8 cellular contexts compared by ENCODE assay signal in genomic region chr1:156740679-156741612, GRCh38. TPM values are rescaled to one million over a fixed set of nuclear protein-coding genes. Genes with fewer than 3 reads are reported as not detected.
DNase-seq lines count a peak whose midpoint lies in the region; ATAC-seq lines count a peak whose summit lies in the region.

Gene MRPL24, minus strand, starts transcription at chr1:156741088. Its CDS starts 2,384 bp downstream, at chr1:156738704.

- H3K27ac ChIP-seq in effector memory CD4-positive, alpha-beta T cell (ENCODE audit: insufficient read depth, low read length, poor library complexity, severe bottlenecking) = peak within 1 kb of the TSS; percentile 74

- peak; percentile 77 for ATAC-seq in GM21360 (IDR thresholded peaks at IDR 0.05; ENCODE audit: unreplicated experiment)

- no peaks in the 10 kb centered on the region for H3K9me3 ChIP-seq in effector memory CD4-positive, alpha-beta T cell (ENCODE audit: control insufficient read depth, low read length)

- peaks cover 47% of the 10 kb centered on the region for H3K36me3 ChIP-seq in effector memory CD4-positive, alpha-beta T cell (ENCODE audit: control insufficient read depth, insufficient read depth, low read length)

- peaks cover 17% of the 10 kb centered on the region for H3K4me1 ChIP-seq in effector memory CD4-positive, alpha-beta T cell (ENCODE audit: control insufficient read depth, insufficient read depth, low read length, poor library complexity, severe bottlenecking)

- H3K4me3 ChIP-seq in effector memory CD4-positive, alpha-beta T cell (ENCODE audit: insufficient read depth, low read depth, low read length, poor library complexity, severe bottlenecking) = peak within 1 kb of the TSS; percentile 58

- no peaks in the 10 kb centered on the region for H3K27me3 ChIP-seq in effector memory CD4-positive, alpha-beta T cell (replicated peaks; ENCODE audit: control insufficient read depth, insufficient read depth, low read length, poor library complexity, severe bottlenecking)

- DNase-seq in COLO668 (lab: John Stamatoyannopoulos, UW; ENCODE audit: unreplicated experiment) = peak; percentile 98
- peak; percentile 100 for DNase-seq in HT1080 (ENCODE audit: low read depth)
- peak; percentile 100 for DNase-seq in NOMO-1 treated with DMSO at 0.1 percent for 48 hours (lab: John Stamatoyannopoulos, UW; ENCODE audit: unreplicated experiment)
- DNase-seq in activated CD8-positive, alpha-beta memory T cell treated with anti-CD3 and anti-CD28 coated beads for 4 hours (ENCODE audit: low read depth in 2 of 2) = peak; percentile 92 to 96
- peak; percentile 96 to 97 (median 96) for DNase-seq in effector memory CD4-positive, alpha-beta T cell
- DNase-seq in lung microvascular endothelial cell (ENCODE audit: low read depth in 2 of 2) = peak; percentile 99 to 100
- DNase-seq in stimulated activated CD4-positive, alpha-beta T cell treated with anti-CD3 and anti-CD28 coated beads, TNF-alpha, amount 100 ng/mL, for 48 hours (ENCODE audit: low read depth in 3 of 3) = peak; percentile 91 to 97 (median 94)

RNA-seq across cellular contexts. Expression of gene MRPL24, which starts in this region (rescaled TPM):
- 163 and 192 TPM in 2 replicates for total RNA-seq in HT1080 (2014; rRNA removed; shearing (Covaris generic))
- polyA plus RNA-seq in HT1080 (2015; cell fraction: cytosol; rRNA removed) = 160 and 175 TPM in 2 replicates
- polyA plus RNA-seq in HT1080 (2015; cell fraction: nucleus; rRNA removed) = 94.5 and 109 TPM in 2 replicates
- total RNA-seq in lung microvascular endothelial cell = 40.3 TPM in 2 replicates

Comparison
In these comparisons a context has a peak if more than half of its experiments do, and no peak if none do; other contexts are left out.
1. Peak in every context shown above with its lines: DNase-seq, ATAC-seq, H3K4me3 ChIP-seq and H3K27ac ChIP-seq.